Comparison of ENCODE assay signal across 22 cellular contexts in genomic region chr2:130842770-130843169, GRCh38. TPM values are rescaled to one million over a fixed set of nuclear protein-coding genes. Genes with fewer than 3 reads are reported as not detected.
"Had no signal": no experiment of that assay in that cellular context is flagged by ENCODE, and none has a peak within 500 bp of the region (broad histone marks: within the 10 kb centered on the region; RNA-seq: fewer than 3 reads in every experiment).

No MANE protein-coding gene starts in this region.

- H3K4me3 ChIP-seq: cardiac muscle cell, tibial artery had no signal

- H3K79me2 ChIP-seq: parathyroid adenoma had no signal

- DNase-seq: activated CD4-positive, alpha-beta memory T cell treated with anti-CD3 and anti-CD28 coated beads, Interleukin-2, amount 10 ng/mL, durations not matched to agents 7 days and 5 days; activated CD4-positive, alpha-beta T cell treated with anti-CD3 and anti-CD28 coated beads, Interleukin-2, amount 10 ng/mL, durations not matched to agents 24 days and 14 days; activated effector memory CD4-positive, alpha-beta T cell treated with anti-CD3 and anti-CD28 coated beads, Interleukin-2, amount 50 U/mL, for 16 hours; activated naive CD4-positive, alpha-beta T cell treated with anti-CD3 and anti-CD28 coated beads, Interleukin-2, amount 50 U/mL, for 16 hours; activated naive CD8-positive, alpha-beta T cell treated with anti-CD3 and anti-CD28 coated beads, Interleukin-2, amount 50 U/mL, for 24 hours; activated T-cell treated with anti-CD3 and anti-CD28 coated beads, Interleukin-2, amount 50 U/mL, for 72 hours; effector CD4-positive, alpha-beta T cell; erythroblast; foreskin fibroblast; nephron progenitor cell; stimulated activated CD4-positive, alpha-beta T cell treated with anti-CD3 and anti-CD28 coated beads, Interleukin-2, amount 100 ng/mL, for 24 hours; stimulated activated naive CD8-positive, alpha-beta T cell treated with anti-CD3 and anti-CD28 coated beads, Interleukin-15, amount 100 ng/mL, for 72 hours; T1000; tibial artery had no signal

- H3K9me3 ChIP-seq: tibial artery had no signal

- H3K4me3 Mint-ChIP-seq: activated CD4-positive, alpha-beta memory T cell treated with anti-CD3 and anti-CD28 coated beads, Interleukin-2, amount 10 ng/mL, durations not matched to agents 7 days and 5 days; activated CD4-positive, alpha-beta T cell treated with anti-CD3 and anti-CD28 coated beads, Interleukin-2, amount 10 ng/mL, durations not matched to agents 24 days and 14 days; activated naive CD8-positive, alpha-beta T cell treated with anti-CD3 and anti-CD28 coated beads, Interleukin-2, amount 50 U/mL, for 24 hours; activated T-cell treated with anti-CD3 and anti-CD28 coated beads, Interleukin-2, amount 50 U/mL, for 72 hours; dendritic cell treated with granulocyte-macrophage colony-stimulating factor and Interleukin-4, amounts not matched to agents 40 ng/mL and 50 ng/mL, for 4 days; memory B cell; nephron progenitor cell; stimulated activated effector memory CD8-positive, alpha-beta T cell treated with anti-CD3 and anti-CD28 coated beads, Interleukin-12 subunit alpha, Interleukin-12 subunit beta, amount 100 ng/mL, for 72 hours; stimulated activated naive CD8-positive, alpha-beta T cell treated with anti-CD3 and anti-CD28 coated beads, Interleukin-15, amount 100 ng/mL, for 72 hours had no signal

- H2AFZ ChIP-seq: parathyroid adenoma had no signal

- H3K4me1 ChIP-seq: parathyroid adenoma, tibial artery had no signal

- H3K4me1 Mint-ChIP-seq: activated CD4-positive, alpha-beta memory T cell treated with anti-CD3 and anti-CD28 coated beads, Interleukin-2, amount 10 ng/mL, durations not matched to agents 7 days and 5 days; activated CD4-positive, alpha-beta T cell treated with anti-CD3 and anti-CD28 coated beads, Interleukin-2, amount 10 ng/mL, durations not matched to agents 24 days and 14 days; memory B cell; stimulated activated effector memory CD8-positive, alpha-beta T cell treated with anti-CD3 and anti-CD28 coated beads, Interleukin-12 subunit alpha, Interleukin-12 subunit beta, amount 100 ng/mL, for 72 hours; stimulated activated naive CD8-positive, alpha-beta T cell treated with anti-CD3 and anti-CD28 coated beads, Interleukin-15, amount 100 ng/mL, for 72 hours had no signal

- H3K9me3 Mint-ChIP-seq: activated CD4-positive, alpha-beta memory T cell treated with anti-CD3 and anti-CD28 coated beads, Interleukin-2, amount 10 ng/mL, durations not matched to agents 7 days and 5 days; activated CD4-positive, alpha-beta T cell treated with anti-CD3 and anti-CD28 coated beads, Interleukin-2, amount 10 ng/mL, durations not matched to agents 24 days and 14 days; activated naive CD8-positive, alpha-beta T cell treated with anti-CD3 and anti-CD28 coated beads, Interleukin-2, amount 50 U/mL, for 24 hours; activated T-cell treated with anti-CD3 and anti-CD28 coated beads, Interleukin-2, amount 50 U/mL, for 72 hours; dendritic cell treated with granulocyte-macrophage colony-stimulating factor and Interleukin-4, amounts not matched to agents 40 ng/mL and 50 ng/mL, for 4 days; memory B cell; nephron progenitor cell; stimulated activated effector memory CD8-positive, alpha-beta T cell treated with anti-CD3 and anti-CD28 coated beads, Interleukin-12 subunit alpha, Interleukin-12 subunit beta, amount 100 ng/mL, for 72 hours; stimulated activated naive CD8-positive, alpha-beta T cell treated with anti-CD3 and anti-CD28 coated beads, Interleukin-15, amount 100 ng/mL, for 72 hours had no signal

- ATAC-seq: activated CD4-positive, CD25-positive, alpha-beta regulatory T cell treated with anti-CD3 and anti-CD28 coated beads, Interleukin-2, amount 50 U/mL, for 24 hours; activated naive CD8-positive, alpha-beta T cell treated with anti-CD3 and anti-CD28 coated beads, Interleukin-2, amount 50 U/mL, for 24 hours; activated T-cell treated with anti-CD3 and anti-CD28 coated beads, Interleukin-2, amount 50 U/mL, for 72 hours; right cardiac atrium; stimulated activated effector memory CD8-positive, alpha-beta T cell treated with anti-CD3 and anti-CD28 coated beads, Interleukin-12 subunit alpha, Interleukin-12 subunit beta, amount 100 ng/mL, for 72 hours; stimulated activated naive CD8-positive, alpha-beta T cell treated with anti-CD3 and anti-CD28 coated beads, Interleukin-15, amount 100 ng/mL, for 72 hours had no signal

- H3K36me3 ChIP-seq: cardiac muscle cell, tibial artery had no signal

- H3K9ac ChIP-seq: parathyroid adenoma had no signal

- H3K36me3 Mint-ChIP-seq: memory B cell; stimulated activated effector memory CD8-positive, alpha-beta T cell treated with anti-CD3 and anti-CD28 coated beads, Interleukin-12 subunit alpha, Interleukin-12 subunit beta, amount 100 ng/mL, for 72 hours had no signal

- H3K27ac ChIP-seq: cardiac muscle cell, parathyroid adenoma, tibial artery had no signal

- H3K27ac Mint-ChIP-seq: activated CD4-positive, alpha-beta memory T cell treated with anti-CD3 and anti-CD28 coated beads, Interleukin-2, amount 10 ng/mL, durations not matched to agents 7 days and 5 days; activated CD4-positive, alpha-beta T cell treated with anti-CD3 and anti-CD28 coated beads, Interleukin-2, amount 10 ng/mL, durations not matched to agents 24 days and 14 days; activated naive CD8-positive, alpha-beta T cell treated with anti-CD3 and anti-CD28 coated beads, Interleukin-2, amount 50 U/mL, for 24 hours; activated T-cell treated with anti-CD3 and anti-CD28 coated beads, Interleukin-2, amount 50 U/mL, for 72 hours; dendritic cell treated with granulocyte-macrophage colony-stimulating factor and Interleukin-4, amounts not matched to agents 40 ng/mL and 50 ng/mL, for 4 days; memory B cell; nephron progenitor cell; stimulated activated effector memory CD8-positive, alpha-beta T cell treated with anti-CD3 and anti-CD28 coated beads, Interleukin-12 subunit alpha, Interleukin-12 subunit beta, amount 100 ng/mL, for 72 hours had no signal

RNA-seq across cellular contexts. Expression of gene ARHGEF4, which starts 6.1 kb away (rescaled TPM):
- total RNA-seq: pulmonary artery endothelial cell had no signal
